Comparison of ENCODE assay signal across 2 cellular contexts in genomic region chr18:62064361-62064760, GRCh38.
A peak's percentile ranks its signal among the peaks of the same experiment; 100 is the strongest.
TF ChIP-seq lines count a peak whose summit lies in the region.

No MANE protein-coding gene starts in this region.

TF ChIP-seq in HepG2, 621 proteins besides CTCF, POLR2A, EP300 and RAD21:
- TF ChIP-seq ATF6 (CRISPR knock-in tag; conservative IDR thresholded peaks at IDR 0.05) (no peak), CEBPB (IDR thresholded peaks at IDR 0.05; ENCODE audit: borderline replicate concordance, low read depth, low read length) (peak; percentile 75)

TF ChIP-seq in K562, 482 proteins besides CTCF, POLR2A, EP300 and RAD21:
- TF ChIP-seq ZNF318 (IDR thresholded peaks at IDR 0.05; ENCODE audit: borderline replicate concordance in 1 of 2, low read depth in 1 of 2) (no peak), CEBPB (tag; IDR thresholded peaks at IDR 0.05) (peak; percentile 61), TAF9B (IDR thresholded peaks at IDR 0.05; ENCODE audit: partially characterized antibody) (no peak), CBX1 (IDR thresholded peaks at IDR 0.05; ENCODE audit: low read depth) (no peak), ZBTB12 (CRISPR knock-in tag; IDR thresholded peaks at IDR 0.05) (no peak), ZNF778 (CRISPR knock-in tag; IDR thresholded peaks at IDR 0.05) (no peak), TEAD1 (CRISPR knock-in tag; IDR thresholded peaks at IDR 0.05) (no peak), CEBPG (CRISPR knock-in tag; IDR thresholded peaks at IDR 0.05) (no peak), CEBPG (tag; conservative IDR thresholded peaks at IDR 0.05 in 1 of 2, IDR thresholded peaks at IDR 0.05 in 1 of 2) (peak; percentile 35 to 68; a peak in 3 of 4 replicates)
